Comparison of ENCODE assay signal across 1 cellular context in the genomic region with DNA sequence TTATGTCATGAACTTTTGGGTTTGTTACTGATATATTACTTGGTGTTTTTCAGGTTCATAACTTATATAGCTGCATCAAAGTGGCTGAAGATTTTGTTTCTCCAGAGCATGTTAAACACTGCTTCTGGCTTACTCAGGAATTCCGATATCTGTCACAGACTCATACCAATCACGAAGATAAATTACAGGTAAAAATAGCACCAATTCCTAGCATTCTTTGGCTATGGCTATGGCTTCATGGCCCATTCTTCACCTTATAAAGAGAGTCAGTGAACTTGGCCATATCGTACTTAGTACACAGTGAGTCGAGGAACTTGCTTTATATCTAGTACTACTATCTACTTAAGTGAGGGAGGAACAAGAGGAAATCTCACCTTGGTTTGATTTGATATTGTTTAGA.
TF ChIP-seq lines count a peak whose summit lies in the region.

No MANE protein-coding gene starts in this region.

TF ChIP-seq in SK-N-SH, 30 proteins besides CTCF, POLR2A, EP300 and RAD21:
- no peak for TF ChIP-seq RFX5 (IDR thresholded peaks at IDR 0.05; ENCODE audit: low read length)
- TF ChIP-seq GATA2 (CRISPR knock-in tag; IDR thresholded peaks at IDR 0.05), result no peak
- no peak for TF ChIP-seq MXI1 (IDR thresholded peaks at IDR 0.05; ENCODE audit: low read depth, low read length)
- TF ChIP-seq USF1 (IDR thresholded peaks at IDR 0.05; ENCODE audit: borderline replicate concordance, low read depth), result no peak
- no peak for TF ChIP-seq FOXJ3 (CRISPR knock-in tag; IDR thresholded peaks at IDR 0.05)
- TF ChIP-seq, protein P1, sequence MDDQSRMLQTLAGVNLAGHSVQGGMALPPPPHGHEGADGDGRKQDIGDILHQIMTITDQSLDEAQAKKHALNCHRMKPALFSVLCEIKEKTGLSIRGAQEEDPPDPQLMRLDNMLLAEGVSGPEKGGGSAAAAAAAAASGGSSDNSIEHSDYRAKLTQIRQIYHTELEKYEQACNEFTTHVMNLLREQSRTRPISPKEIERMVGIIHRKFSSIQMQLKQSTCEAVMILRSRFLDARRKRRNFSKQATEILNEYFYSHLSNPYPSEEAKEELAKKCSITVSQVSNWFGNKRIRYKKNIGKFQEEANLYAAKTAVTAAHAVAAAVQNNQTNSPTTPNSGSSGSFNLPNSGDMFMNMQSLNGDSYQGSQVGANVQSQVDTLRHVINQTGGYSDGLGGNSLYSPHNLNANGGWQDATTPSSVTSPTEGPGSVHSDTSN (IDR thresholded peaks at IDR 0.05), result peak; percentile 32; the same call in 1 of the 2 replicates
